Comparison of ENCODE assay signal across 23 cellular contexts in genomic region chr10:24128066-24128751, GRCh38.
A peak's percentile ranks its signal among the peaks of the same experiment; 100 is the strongest.
DNase-seq lines count a peak whose midpoint lies in the region; ATAC-seq, FAIRE-seq and TF ChIP-seq lines count a peak whose summit lies in the region.
"Had no signal": no experiment of that assay in that cellular context is flagged by ENCODE, and none has a peak within 500 bp of the region (broad histone marks: within the 10 kb centered on the region; RNA-seq: fewer than 3 reads in every experiment).

No MANE protein-coding gene starts in this region.

- TF ChIP-seq CTCF in keratinocyte (optimal IDR thresholded peaks at IDR 0.05 in 1 of 3, IDR thresholded peaks at IDR 0.05 in 1 of 3, conservative IDR thresholded peaks at IDR 0.05 in 1 of 3; ENCODE audit: extremely low read depth in 1 of 3, insufficient read depth in 2 of 3, low read length in 3 of 3) (no peak), gastroesophageal sphincter (IDR thresholded peaks at IDR 0.05) (no peak)

- no peak overlapping the region for H2AFZ ChIP-seq in keratinocyte (ENCODE audit: control insufficient read depth, low read length)
- H2AFZ ChIP-seq in neuron (ENCODE audit: low read depth, low read length) = no peak overlapping the region

- FAIRE-seq in keratinocyte (lab: Jason Lieb, UNC) = peak; percentile 39
- FAIRE-seq: GM12878, pancreas had no signal

- 57 to 76% methylated on average over 5 to 10 of the region's 10 CpGs for WGBS in gastroesophageal sphincter (ENCODE audit: low coverage in 1 of 2), 2 donors

- dilution Hi-C loops in keratinocyte (cut with MboI; ENCODE audit: extremely low pct_ligation_motif_present, low sequenced_read_pairs) = no loop called here

- no peaks in the 10 kb centered on the region for H4K20me1 ChIP-seq in keratinocyte (ENCODE audit: control insufficient read depth, extremely low read depth, insufficient read depth, low read length)

- H3K79me2 ChIP-seq in keratinocyte (ENCODE audit: control insufficient read depth, insufficient read depth, low read length) = no peaks in the 10 kb centered on the region

- no peak overlapping the region for H3K9ac ChIP-seq in keratinocyte (ENCODE audit: control insufficient read depth, extremely low read depth, insufficient read depth, low read length)

- H3K36me3 Mint-ChIP-seq in immature natural killer cell = no peaks in the 10 kb centered on the region

- peaks cover 2% of the 10 kb centered on the region for H3K4me1 ChIP-seq in keratinocyte (ENCODE audit: control insufficient read depth, extremely low read depth, insufficient read depth, low read length)
- peaks cover 26% of the 10 kb centered on the region for H3K4me1 ChIP-seq in neuron (ENCODE audit: insufficient read depth, low read length)
- peaks cover 0 to 6% (median 0%) of the 10 kb centered on the region in 3 donors for H3K4me1 ChIP-seq in gastroesophageal sphincter

- no peak overlapping the region for H3K27ac Mint-ChIP-seq in immature natural killer cell
- H3K27ac Mint-ChIP-seq: activated CD8-positive, alpha-beta T cell treated with anti-CD3 and anti-CD28 coated beads, Interleukin-2, amount 10 ng/mL, durations not matched to agents 7 days and 5 days; CD4-positive, alpha-beta T cell had no signal

- no peaks in the 10 kb centered on the region for H3K9me1 ChIP-seq in keratinocyte (ENCODE audit: control insufficient read depth, extremely low read depth, insufficient read depth, low read length)

- TF ChIP-seq EP300 in gastroesophageal sphincter (IDR thresholded peaks at IDR 0.05) = no peak

- no peak overlapping the region for H3K4me3 Mint-ChIP-seq in immature natural killer cell
- H3K4me3 Mint-ChIP-seq: activated CD8-positive, alpha-beta T cell treated with anti-CD3 and anti-CD28 coated beads, Interleukin-2, amount 10 ng/mL, durations not matched to agents 7 days and 5 days; CD4-positive, alpha-beta T cell had no signal

- DNase-seq in ELF-1 (ENCODE audit: low read depth, low spot score) (peak; percentile 30), astrocyte of the hippocampus (ENCODE audit: low read depth, low spot score) (peak; percentile 61), keratinocyte (ENCODE audit: low read depth, low spot score) (no peak), NCI-H446 (lab: John Stamatoyannopoulos, UW) (no peak), immature natural killer cell (no peak)
- DNase-seq: activated CD8-positive, alpha-beta T cell treated with anti-CD3 and anti-CD28 coated beads, Interleukin-2, amount 10 ng/mL, durations not matched to agents 7 days and 5 days; activated T-cell treated with anti-CD3 and anti-CD28 coated beads, Interleukin-2, amount 50 U/mL, for 1 hour; CD4-positive, alpha-beta T cell; central memory CD4-positive, alpha-beta T cell; DMS153; effector CD4-positive, alpha-beta T cell; H7; NCI-H1048; NCI-H2029 treated with DMSO at 0.1 percent for 48 hours; NCI-H510A treated with DMSO at 0.1 percent for 48 hours; pancreas; stimulated activated CD4-positive, alpha-beta T cell treated with anti-CD3 and anti-CD28 coated beads, Interleukin-2, amount 100 ng/mL, for 24 hours; stimulated activated naive CD4-positive, alpha-beta T cell treated with Interleukin-2 at 50 U/mL for 16 hours; T1000 had no signal

- no peak overlapping the region for H3K4me2 ChIP-seq in keratinocyte (ENCODE audit: control insufficient read depth, extremely low read depth, insufficient read depth, low read depth, low read length)

- TF ChIP-seq POLR2A in gastroesophageal sphincter (IDR thresholded peaks at IDR 0.05) = no peak

- no peaks in the 10 kb centered on the region for H3K36me3 ChIP-seq in keratinocyte (ENCODE audit: control insufficient read depth in 2 of 2, extremely low read depth in 1 of 2, insufficient read depth in 2 of 2, low read length in 2 of 2)
- no peaks in the 10 kb centered on the region for H3K36me3 ChIP-seq in neuron (ENCODE audit: insufficient read depth, low read length)
- H3K36me3 ChIP-seq in gastroesophageal sphincter = no peaks in the 10 kb centered on the region
- H3K36me3 ChIP-seq: pancreas had no signal

- H3K27me3 ChIP-seq in keratinocyte (ENCODE audit: control insufficient read depth, extremely low read depth, insufficient read depth, low read length) (no peaks in the 10 kb centered on the region), neuron (ENCODE audit: insufficient read depth, low read length) (no peaks in the 10 kb centered on the region), gastroesophageal sphincter (no peaks in the 10 kb centered on the region)
- H3K27me3 ChIP-seq: pancreas had no signal

- H3K4me3 ChIP-seq in keratinocyte (ENCODE audit: control insufficient read depth in 2 of 3, extremely low read depth in 1 of 3, insufficient read depth in 2 of 3, low read depth in 1 of 3, low read length in 3 of 3) = no peak overlapping the region
- peak overlapping the region; percentile 0 for H3K4me3 ChIP-seq in neuron (ENCODE audit: low read length)
- H3K4me3 ChIP-seq in gastroesophageal sphincter = no peak overlapping the region
- H3K4me3 ChIP-seq: GM12878, pancreas had no signal

- H3K9me3 Mint-ChIP-seq in immature natural killer cell = peaks cover 0 to 5% (median 2%) of the 10 kb centered on the region in 6 donors
- H3K9me3 Mint-ChIP-seq: CD4-positive, alpha-beta T cell had no signal

- H3K9me3 ChIP-seq in keratinocyte (ENCODE audit: control insufficient read depth, low read depth, low read length) (no peaks in the 10 kb centered on the region), neuron (ENCODE audit: low read length) (no peaks in the 10 kb centered on the region), gastroesophageal sphincter (no peaks in the 10 kb centered on the region)
- H3K9me3 ChIP-seq: pancreas had no signal

- no peak for ATAC-seq in HG03460 (IDR thresholded peaks at IDR 0.05; ENCODE audit: unreplicated experiment)
- no peak for ATAC-seq in gastroesophageal sphincter
- ATAC-seq: activated CD8-positive, alpha-beta T cell treated with anti-CD3 and anti-CD28 coated beads, Interleukin-2, amount 10 ng/mL, durations not matched to agents 7 days and 5 days; GM12878; pancreas had no signal

- H3K27ac ChIP-seq in keratinocyte (ENCODE audit: control insufficient read depth, insufficient read depth, low read length) (no peak overlapping the region), gastroesophageal sphincter (no peak overlapping the region)
- H3K27ac ChIP-seq: pancreas had no signal

- peaks cover 0 to 2% (median 0%) of the 10 kb centered on the region in 3 donors for H3K27me3 Mint-ChIP-seq in immature natural killer cell (ENCODE audit: low read depth in 3 of 3)
- H3K27me3 Mint-ChIP-seq: CD4-positive, alpha-beta T cell had no signal

- no peaks in the 10 kb centered on the region for H3K4me1 Mint-ChIP-seq in immature natural killer cell

Comparison
In these comparisons a context has a peak if more than half of its experiments do, and no peak if none do; other contexts are left out.
1. DNase-seq: peak in ELF-1 (single experiment) and astrocyte of the hippocampus (single experiment); none in keratinocyte (single experiment), NCI-H446 (0 of 2) and immature natural killer cell (0 of 3).